In genomic region chr1:232968396-232968795, GRCh38 we compare ENCODE assay signal across 13 cellular contexts. TPM values are rescaled to one million over a fixed set of nuclear protein-coding genes. Genes with fewer than 3 reads are reported as not detected.
DNase-seq lines count a peak whose midpoint lies in the region; ATAC-seq, FAIRE-seq and TF ChIP-seq lines count a peak whose summit lies in the region.
"Had no signal": no experiment of that assay in that cellular context is flagged by ENCODE, and none has a peak within 500 bp of the region (broad histone marks: within the 10 kb centered on the region; RNA-seq: fewer than 3 reads in every experiment).

No MANE protein-coding gene starts in this region.

- H3K9me3 Mint-ChIP-seq in activated CD4-positive, alpha-beta memory T cell treated with anti-CD3 and anti-CD28 coated beads, Interleukin-2, amount 10 ng/mL, durations not matched to agents 7 days and 5 days, result peaks cover 8% of the 10 kb centered on the region

- no peak for TF ChIP-seq CTCF in D721Med (IDR thresholded peaks at IDR 0.05; ENCODE audit: insufficient read depth, missing control alignments)
- TF ChIP-seq CTCF in WERI-Rb-1 (IDR thresholded peaks at IDR 0.05; ENCODE audit: low read depth, low read length), result no peak
- no peak for TF ChIP-seq CTCF in psoas muscle (IDR thresholded peaks at IDR 0.05)

- DNase-seq in D341Med (ENCODE audit: low spot score) (peak; percentile 70), D721Med (ENCODE audit: insufficient read length, low spot score) (no peak), WERI-Rb-1 (peak; percentile 84), psoas muscle (no peak)
- DNase-seq in activated CD4-positive, alpha-beta memory T cell treated with anti-CD3 and anti-CD28 coated beads, Interleukin-2, amount 10 ng/mL, durations not matched to agents 7 days and 5 days, result no peak
- DNase-seq: BE2C; CD4-positive, alpha-beta memory T cell had no signal

- H3K27me3 ChIP-seq in WERI-Rb-1 (ENCODE audit: insufficient read depth, low read depth, severe bottlenecking), result no peaks in the 10 kb centered on the region
- H3K27me3 ChIP-seq in psoas muscle (ENCODE audit: insufficient read depth in 3 of 3, low read length in 2 of 3), result no peaks in the 10 kb centered on the region
- H3K27me3 ChIP-seq: BE2C had no signal

- intact Hi-C loops in psoas muscle (cut with DNase I), result loop anchor here in 1 of 2 donors (5.0 kb wide), 1 partner anchor 336 kb away; the partner anchor contains the start of gene SIPA1L2

- H3K36me3 ChIP-seq in WERI-Rb-1, result peaks cover 56% of the 10 kb centered on the region
- H3K36me3 ChIP-seq in psoas muscle (ENCODE audit: insufficient read depth in 1 of 2, low read depth in 1 of 2), result peaks cover 2 to 36% of the 10 kb centered on the region in 2 donors

- no peak overlapping the region for H3K4me3 Mint-ChIP-seq in activated CD4-positive, alpha-beta memory T cell treated with anti-CD3 and anti-CD28 coated beads, Interleukin-2, amount 10 ng/mL, durations not matched to agents 7 days and 5 days
- H3K4me3 Mint-ChIP-seq: GM23338 had no signal

- no peaks in the 10 kb centered on the region for H3K27me3 Mint-ChIP-seq in activated CD4-positive, alpha-beta memory T cell treated with anti-CD3 and anti-CD28 coated beads, Interleukin-2, amount 10 ng/mL, durations not matched to agents 7 days and 5 days
- H3K27me3 Mint-ChIP-seq: CD4-positive, alpha-beta memory T cell had no signal

- peaks cover 42% of the 10 kb centered on the region for H3K4me1 ChIP-seq in psoas muscle
- H3K4me1 ChIP-seq: A549, HAP-1 had no signal

- H3K4me3 ChIP-seq in WERI-Rb-1 (ENCODE audit: low read depth, low read length) (no peak overlapping the region), psoas muscle (no peak overlapping the region)
- H3K4me3 ChIP-seq: A549, GM23338, HAP-1 had no signal

- POLR2A ChIA-PET in activated CD4-positive, alpha-beta memory T cell treated with anti-CD3 and anti-CD28 coated beads, Interleukin-2, amount 10 ng/mL, durations not matched to agents 7 days and 5 days (lab: Charles Lee), result no interaction called here

- CTCF ChIA-PET in activated CD4-positive, alpha-beta memory T cell treated with anti-CD3 and anti-CD28 coated beads, Interleukin-2, amount 10 ng/mL, durations not matched to agents 7 days and 5 days (lab: Charles Lee), result interaction anchor here (1.1 to 1.6 kb wide), 2 partner anchors 15 to 332 kb away, joined by 3 read pairs; no protein-coding TSS in a partner anchor

- peaks cover 11% of the 10 kb centered on the region for H3K4me1 Mint-ChIP-seq in activated CD4-positive, alpha-beta memory T cell treated with anti-CD3 and anti-CD28 coated beads, Interleukin-2, amount 10 ng/mL, durations not matched to agents 7 days and 5 days
- H3K4me1 Mint-ChIP-seq: GM23338 had no signal

- peak overlapping the region; percentile 96 for H3K27ac ChIP-seq in WERI-Rb-1
- peak overlapping the region; percentile 72 for H3K27ac ChIP-seq in psoas muscle
- H3K27ac ChIP-seq: A549, C4-2B had no signal

- H3K36me3 Mint-ChIP-seq in activated CD4-positive, alpha-beta memory T cell treated with anti-CD3 and anti-CD28 coated beads, Interleukin-2, amount 10 ng/mL, durations not matched to agents 7 days and 5 days (ENCODE audit: low read depth), result peaks cover 42% of the 10 kb centered on the region

- H3K27ac Mint-ChIP-seq in activated CD4-positive, alpha-beta memory T cell treated with anti-CD3 and anti-CD28 coated beads, Interleukin-2, amount 10 ng/mL, durations not matched to agents 7 days and 5 days, result no peak overlapping the region
- H3K27ac Mint-ChIP-seq: GM23338 had no signal

- FAIRE-seq in D721Med (lab: Jason Lieb, UNC), result peak; percentile 95
- FAIRE-seq: A549 had no signal

- H3K9me3 ChIP-seq in WERI-Rb-1 (ENCODE audit: severe bottlenecking) (peaks cover 2% of the 10 kb centered on the region), psoas muscle (no peaks in the 10 kb centered on the region)
- H3K9me3 ChIP-seq: BE2C, HAP-1 had no signal

- ATAC-seq in psoas muscle, result no peak
- ATAC-seq in GM21825 (IDR thresholded peaks at IDR 0.05; ENCODE audit: unreplicated experiment), result no peak
- no peak for ATAC-seq in GM21737 (IDR thresholded peaks at IDR 0.05; ENCODE audit: unreplicated experiment)
- ATAC-seq: A549, GM23338 had no signal

- 69 to 87% (median 76%) methylated on average over 5 of the region's 5 CpGs for WGBS in psoas muscle, 3 donors

RNA-seq across cellular contexts. Expression of gene NTPCR, which starts 18.0 kb away (rescaled TPM):
- total RNA-seq in psoas muscle, result 10 to 100 TPM; 37.2 to 72.0 (median 62.2) TPM
- polyA plus RNA-seq in psoas muscle, result 10 to 100 TPM; 34.8 to 75.1 (median 65.0) TPM
- 10 to 100 TPM; 27.2 to 31.1 TPM for total RNA-seq in activated CD4-positive, alpha-beta memory T cell treated with anti-CD3 and anti-CD28 coated beads, Interleukin-2, amount 10 ng/mL, durations not matched to agents 7 days and 5 days

Comparison
In these comparisons a context has a peak if more than half of its experiments do, and no peak if none do; other contexts are left out.
1. DNase-seq: peak in D341Med (single experiment) and WERI-Rb-1 (single experiment); none in D721Med (single experiment), psoas muscle (0 of 2) and activated CD4-positive, alpha-beta memory T cell treated with anti-CD3 and anti-CD28 coated beads, Interleukin-2, amount 10 ng/mL, durations not matched to agents 7 days and 5 days (single experiment).